In the genomic region with DNA sequence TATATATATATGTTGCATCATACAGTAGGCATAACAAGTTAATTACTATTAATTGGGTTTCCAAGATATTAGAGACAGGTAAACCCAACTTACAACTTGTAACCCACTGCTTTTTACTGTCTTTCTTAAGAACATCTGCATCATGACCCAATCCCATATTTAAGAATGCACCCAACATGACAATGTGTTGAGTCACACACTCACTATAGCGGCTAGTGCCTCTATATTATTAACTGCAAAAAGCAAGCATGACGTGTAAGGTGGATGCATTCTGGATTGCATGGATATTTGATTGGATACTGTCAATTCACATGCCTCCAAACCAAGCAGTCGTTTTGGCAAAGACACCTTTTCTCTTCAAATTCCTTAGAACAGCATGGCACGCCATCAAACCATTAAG, we compare ENCODE assay signal across 27 cellular contexts.
DNase-seq lines count a peak whose midpoint lies in the region; ATAC-seq, FAIRE-seq and TF ChIP-seq lines count a peak whose summit lies in the region.
"Had no signal": no experiment of that assay in that cellular context is flagged by ENCODE, and none has a peak within 500 bp of the region (broad histone marks: within the 10 kb centered on the region; RNA-seq: fewer than 3 reads in every experiment).

No MANE protein-coding gene starts in this region.

- no peak overlapping the region for H3K4me3 Mint-ChIP-seq in T-helper 2 cell treated with Interferon-gamma antibody and Interleukin-4, amounts not matched to agents 5 μg/mL and 100 μg/mL, for 36 hours
- H3K4me3 Mint-ChIP-seq: activated CD8-positive, alpha-beta T cell treated with anti-CD3 and anti-CD28 coated beads for 36 hours; activated T-cell treated with anti-CD3 and anti-CD28 coated beads, Interleukin-2, amount 50 U/mL, for 4 hours; neural crest cell; stimulated activated effector memory CD8-positive, alpha-beta T cell treated with anti-CD3 and anti-CD28 coated beads, Interleukin-12 subunit alpha, Interleukin-12 subunit beta, amount 100 ng/mL, for 72 hours had no signal

- in situ Hi-C loops in Panc1 (cut with HindIII; ENCODE audit: low pct_unique_long_range_greater_than_20kb, low sequenced_read_pairs), result no loop called here

- no peaks in the 10 kb centered on the region for H3K9me3 ChIP-seq in A549
- H3K9me3 ChIP-seq in Panc1 (ENCODE audit: control insufficient read depth, insufficient read depth, low read depth, low read length), result no peaks in the 10 kb centered on the region
- H3K9me3 ChIP-seq in BE2C, result no peaks in the 10 kb centered on the region
- H3K9me3 ChIP-seq: HAP-1, mucosa of descending colon, testis had no signal

- 30% methylated on average over 4 of the region's 4 CpGs for WGBS in A549 (ENCODE audit: missing lambda C conversion rate)

- peaks cover 3% of the 10 kb centered on the region for H3K9me3 Mint-ChIP-seq in T-helper 2 cell treated with Interferon-gamma antibody and Interleukin-4, amounts not matched to agents 5 μg/mL and 100 μg/mL, for 36 hours
- H3K9me3 Mint-ChIP-seq: stimulated activated effector memory CD8-positive, alpha-beta T cell treated with anti-CD3 and anti-CD28 coated beads, Interleukin-12 subunit alpha, Interleukin-12 subunit beta, amount 100 ng/mL, for 72 hours had no signal

- DNase-seq in A549 (ENCODE audit: low read depth in 1 of 2, low spot score in 1 of 2) (peak; percentile 21 to 50), HCEC 1CT (peak; percentile 78), Panc1 (ENCODE audit: low read depth, low spot score) (peak; percentile 1), epithelial cell of esophagus (ENCODE audit: low read depth) (peak; percentile 15), BE2C (no peak), NCI-H510A treated with DMSO at 0.1 percent for 48 hours (lab: John Stamatoyannopoulos, UW) (no peak)
- no peak for DNase-seq in T-helper 2 cell treated with Interferon-gamma antibody and Interleukin-4, amounts not matched to agents 5 μg/mL and 100 μg/mL, for 36 hours (ENCODE audit: low spot score)
- DNase-seq: activated CD4-positive, CD25-positive, alpha-beta regulatory T cell; activated CD8-positive, alpha-beta T cell treated with anti-CD3 and anti-CD28 coated beads for 36 hours; activated naive CD4-positive, alpha-beta T cell treated with Interleukin-2 at 50 U/mL for 16 hours; activated T-cell treated with anti-CD3 and anti-CD28 coated beads, Interleukin-2, amount 50 U/mL, for 4 hours; amygdala; DMS153; effector CD8-positive, alpha-beta T cell; MM.1S; mucosa of descending colon; NCI-H146; NCI-H2171 treated with DMSO at 0.1 percent for 48 hours; NCI-H69; posterior cingulate gyrus; testis had no signal

- CTCF ChIA-PET in A549 (lab: Yijun Ruan, JAX), result interaction anchor here (2.5 kb wide), 1 partner anchor 26 kb away, joined by 10 read pairs; no protein-coding TSS in a partner anchor
- CTCF ChIA-PET in Panc1 (lab: Charles Lee), result no interaction called here

- intact Hi-C loops in Panc1 (cut with micrococcal nuclease; ENCODE audit: unreplicated experiment), result no loop called here

- H3K4me1 Mint-ChIP-seq in T-helper 2 cell treated with Interferon-gamma antibody and Interleukin-4, amounts not matched to agents 5 μg/mL and 100 μg/mL, for 36 hours (ENCODE audit: low read depth), result no peaks in the 10 kb centered on the region
- H3K4me1 Mint-ChIP-seq: neural crest cell; stimulated activated effector memory CD8-positive, alpha-beta T cell treated with anti-CD3 and anti-CD28 coated beads, Interleukin-12 subunit alpha, Interleukin-12 subunit beta, amount 100 ng/mL, for 72 hours had no signal

- no peaks in the 10 kb centered on the region for H3K36me3 ChIP-seq in Panc1 (ENCODE audit: control insufficient read depth, insufficient read depth, low read length)
- no peaks in the 10 kb centered on the region for H3K36me3 ChIP-seq in BE2C
- H3K36me3 ChIP-seq: esophagus muscularis mucosa, HAP-1 had no signal

- POLR2A ChIA-PET in A549 (lab: Yijun Ruan, JAX), result no interaction called here
- POLR2A ChIA-PET in Panc1 (lab: Charles Lee), result no interaction called here

- FAIRE-seq in A549 (lab: Jason Lieb, UNC), result no peak
- FAIRE-seq: HepG2 had no signal

- peaks cover 6% of the 10 kb centered on the region; the same call in 1 of the 3 replicates for H3K4me1 ChIP-seq in A549
- no peaks in the 10 kb centered on the region for H3K4me1 ChIP-seq in Panc1 (ENCODE audit: control insufficient read depth, insufficient read depth, low read length)
- H3K4me1 ChIP-seq in BE2C, result no peaks in the 10 kb centered on the region
- H3K4me1 ChIP-seq: esophagus muscularis mucosa, HAP-1, testis had no signal

- TF ChIP-seq CTCF in A549 (IDR thresholded peaks at IDR 0.05), result no peak
- TF ChIP-seq CTCF in Panc1 (IDR thresholded peaks at IDR 0.05), result no peak
- no peak for TF ChIP-seq CTCF in epithelial cell of esophagus (IDR thresholded peaks at IDR 0.05; ENCODE audit: insufficient read depth, low read depth, low read length, missing control alignments)
- no peak for TF ChIP-seq CTCF in BE2C (IDR thresholded peaks at IDR 0.05; ENCODE audit: low read depth, low read length)

- no peaks in the 10 kb centered on the region for H3K27me3 Mint-ChIP-seq in T-helper 2 cell treated with Interferon-gamma antibody and Interleukin-4, amounts not matched to agents 5 μg/mL and 100 μg/mL, for 36 hours (ENCODE audit: low read depth)
- H3K27me3 Mint-ChIP-seq: activated CD8-positive, alpha-beta T cell treated with anti-CD3 and anti-CD28 coated beads for 36 hours had no signal

- no peak overlapping the region for H3K4me2 ChIP-seq in A549

- no TSS peak for BruUV-seq in Panc1 (replicated peaks; lab: Mats Ljungman, UMichigan)

- no peak overlapping the region for H3K27ac Mint-ChIP-seq in T-helper 2 cell treated with Interferon-gamma antibody and Interleukin-4, amounts not matched to agents 5 μg/mL and 100 μg/mL, for 36 hours
- H3K27ac Mint-ChIP-seq: activated CD8-positive, alpha-beta T cell treated with anti-CD3 and anti-CD28 coated beads for 36 hours; stimulated activated effector memory CD8-positive, alpha-beta T cell treated with anti-CD3 and anti-CD28 coated beads, Interleukin-12 subunit alpha, Interleukin-12 subunit beta, amount 100 ng/mL, for 72 hours had no signal

- no peak for TF ChIP-seq EP300 in A549 (IDR thresholded peaks at IDR 0.05)

- TF ChIP-seq RAD21 in A549 (conservative IDR thresholded peaks at IDR 0.05 in 1 of 2, IDR thresholded peaks at IDR 0.05 in 1 of 2), result no peak

- no peak overlapping the region for H3K27ac ChIP-seq in A549
- H3K27ac ChIP-seq in Panc1 (ENCODE audit: low read length), result no peak overlapping the region
- H3K27ac ChIP-seq: esophagus muscularis mucosa, testis had no signal

- TF ChIP-seq POLR2A in A549 (IDR thresholded peaks at IDR 0.05; ENCODE audit: low read length), result no peak

- H3K27me3 ChIP-seq in Panc1 (ENCODE audit: control insufficient read depth, insufficient read depth, low read length) (no peaks in the 10 kb centered on the region), BE2C (no peaks in the 10 kb centered on the region)
- H3K27me3 ChIP-seq: testis had no signal

- ATAC-seq in A549 (peak; percentile 63 to 68; a peak in 3 of 6 replicates), Panc1 (no peak), HG03097 (IDR thresholded peaks at IDR 0.05; ENCODE audit: low FRiP score, unreplicated experiment) (no peak)
- ATAC-seq: activated CD8-positive, alpha-beta T cell treated with anti-CD3 and anti-CD28 coated beads for 36 hours; activated T-cell treated with anti-CD3 and anti-CD28 coated beads, Interleukin-2, amount 50 U/mL, for 4 hours; HepG2; mucosa of descending colon; stimulated activated effector memory CD8-positive, alpha-beta T cell treated with anti-CD3 and anti-CD28 coated beads, Interleukin-12 subunit alpha, Interleukin-12 subunit beta, amount 100 ng/mL, for 72 hours had no signal

- no peaks in the 10 kb centered on the region for H3K36me3 Mint-ChIP-seq in T-helper 2 cell treated with Interferon-gamma antibody and Interleukin-4, amounts not matched to agents 5 μg/mL and 100 μg/mL, for 36 hours (ENCODE audit: low read depth)
- H3K36me3 Mint-ChIP-seq: stimulated activated effector memory CD8-positive, alpha-beta T cell treated with anti-CD3 and anti-CD28 coated beads, Interleukin-12 subunit alpha, Interleukin-12 subunit beta, amount 100 ng/mL, for 72 hours had no signal

- H3K4me3 ChIP-seq in A549 (no peak overlapping the region), Panc1 (ENCODE audit: low read depth in 2 of 2, low read length in 2 of 2) (no peak overlapping the region), epithelial cell of esophagus (ENCODE audit: low read length) (no peak overlapping the region), BE2C (ENCODE audit: low read depth, low read length) (no peak overlapping the region)
- H3K4me3 ChIP-seq: esophagus muscularis mucosa, HAP-1, mucosa of descending colon, testis had no signal

TF ChIP-seq in A549, 52 proteins besides CTCF, POLR2A, EP300 and RAD21:
- TF ChIP-seq CHD4 (IDR thresholded peaks at IDR 0.05; ENCODE audit: borderline replicate concordance) (no peak), KDM1A (IDR thresholded peaks at IDR 0.05; ENCODE audit: low read depth) (no peak), CBX8 (IDR thresholded peaks at IDR 0.05) (no peak), HOXB13 (CRISPR knock-in tag; IDR thresholded peaks at IDR 0.05; ENCODE audit: low read depth) (no peak), TP53 (CRISPR knock-in tag; IDR thresholded peaks at IDR 0.05) (no peak), EHF (CRISPR knock-in tag; IDR thresholded peaks at IDR 0.05) (no peak), ESRRA (IDR thresholded peaks at IDR 0.05; ENCODE audit: borderline replicate concordance, low read length) (no peak)
- TF ChIP-seq, protein P1, sequence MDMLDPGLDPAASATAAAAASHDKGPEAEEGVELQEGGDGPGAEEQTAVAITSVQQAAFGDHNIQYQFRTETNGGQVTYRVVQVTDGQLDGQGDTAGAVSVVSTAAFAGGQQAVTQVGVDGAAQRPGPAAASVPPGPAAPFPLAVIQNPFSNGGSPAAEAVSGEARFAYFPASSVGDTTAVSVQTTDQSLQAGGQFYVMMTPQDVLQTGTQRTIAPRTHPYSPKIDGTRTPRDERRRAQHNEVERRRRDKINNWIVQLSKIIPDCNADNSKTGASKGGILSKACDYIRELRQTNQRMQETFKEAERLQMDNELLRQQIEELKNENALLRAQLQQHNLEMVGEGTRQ (IDR thresholded peaks at IDR 0.05), result no peak
- TF ChIP-seq, protein P2, sequence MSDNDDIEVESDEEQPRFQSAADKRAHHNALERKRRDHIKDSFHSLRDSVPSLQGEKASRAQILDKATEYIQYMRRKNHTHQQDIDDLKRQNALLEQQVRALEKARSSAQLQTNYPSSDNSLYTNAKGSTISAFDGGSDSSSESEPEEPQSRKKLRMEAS (IDR thresholded peaks at IDR 0.05), result no peak
- TF ChIP-seq, protein P3, sequence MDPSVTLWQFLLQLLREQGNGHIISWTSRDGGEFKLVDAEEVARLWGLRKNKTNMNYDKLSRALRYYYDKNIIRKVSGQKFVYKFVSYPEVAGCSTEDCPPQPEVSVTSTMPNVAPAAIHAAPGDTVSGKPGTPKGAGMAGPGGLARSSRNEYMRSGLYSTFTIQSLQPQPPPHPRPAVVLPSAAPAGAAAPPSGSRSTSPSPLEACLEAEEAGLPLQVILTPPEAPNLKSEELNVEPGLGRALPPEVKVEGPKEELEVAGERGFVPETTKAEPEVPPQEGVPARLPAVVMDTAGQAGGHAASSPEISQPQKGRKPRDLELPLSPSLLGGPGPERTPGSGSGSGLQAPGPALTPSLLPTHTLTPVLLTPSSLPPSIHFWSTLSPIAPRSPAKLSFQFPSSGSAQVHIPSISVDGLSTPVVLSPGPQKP (IDR thresholded peaks at IDR 0.05; ENCODE audit: low read depth, low read length), result no peak
TF ChIP-seq in A549: peak in this region for 0.

Comparison
In these comparisons a context has a peak if more than half of its experiments do, and no peak if none do; other contexts are left out.
1. ATAC-seq: peak in A549 (2 of 2); none in Panc1 (single experiment) and HG03097 (single experiment).
2. DNase-seq: peak in A549 (2 of 2), HCEC 1CT (single experiment), Panc1 (single experiment) and epithelial cell of esophagus (single experiment); none in BE2C (single experiment), T-helper 2 cell treated with Interferon-gamma antibody and Interleukin-4, amounts not matched to agents 5 μg/mL and 100 μg/mL, for 36 hours (single experiment) and NCI-H510A treated with DMSO at 0.1 percent for 48 hours (single experiment).